12 cellular contexts compared by ENCODE assay signal in the genomic region with DNA sequence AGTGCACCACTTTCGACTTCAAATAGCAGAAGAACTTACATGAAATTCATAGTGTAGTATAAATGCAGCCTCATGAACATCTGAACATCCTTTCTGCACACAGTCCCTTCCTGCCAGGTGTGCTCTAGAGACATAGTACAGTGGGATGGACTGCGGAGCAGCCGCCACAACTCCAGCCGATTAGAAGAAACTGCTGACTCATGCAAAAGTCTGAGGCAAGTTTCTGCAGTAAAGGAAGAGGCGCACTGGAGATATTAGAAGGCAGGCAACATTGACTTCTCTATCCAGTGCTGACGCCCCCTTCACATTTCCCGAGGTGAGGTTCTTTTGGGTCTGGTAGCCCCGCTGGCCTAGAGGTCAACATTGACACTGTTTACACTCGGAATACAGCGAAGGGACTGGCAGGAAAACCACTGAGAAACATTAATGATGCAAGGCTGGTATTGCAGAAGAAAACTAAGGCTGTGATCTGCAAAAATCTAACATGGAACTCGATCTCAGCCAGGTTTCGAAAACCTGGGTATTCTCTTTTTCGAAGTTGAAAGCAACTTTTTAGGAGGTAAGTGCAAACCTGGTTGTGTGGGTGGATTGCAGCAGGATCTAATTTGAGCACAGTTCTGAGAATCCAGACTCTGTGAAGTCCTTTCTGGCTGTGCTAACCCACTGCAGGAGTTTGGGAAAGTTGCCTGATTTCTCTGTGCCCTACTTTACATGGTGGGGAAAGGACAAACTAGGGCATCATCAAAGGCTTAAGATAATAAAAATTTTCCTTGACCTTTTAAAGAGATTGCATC.
DNase-seq lines count a peak whose midpoint lies in the region; ATAC-seq and TF ChIP-seq lines count a peak whose summit lies in the region.
"Had no signal": no experiment of that assay in that cellular context is flagged by ENCODE, and none has a peak within 500 bp of the region (broad histone marks: within the 10 kb centered on the region; RNA-seq: fewer than 3 reads in every experiment).

No MANE protein-coding gene starts in this region.

- intact Hi-C loops in activated CD4-positive, alpha-beta memory T cell treated with anti-CD3 and anti-CD28 coated beads for 36 hours (cut with micrococcal nuclease), result no loop called here

- no peak for TF ChIP-seq CTCF in type B pancreatic cell (conservative IDR thresholded peaks at IDR 0.05)

- POLR2A ChIA-PET in activated CD4-positive, alpha-beta memory T cell treated with anti-CD3 and anti-CD28 coated beads for 36 hours (lab: Charles Lee), result no interaction called here

- peak overlapping the region; percentile 79 for H3K27ac Mint-ChIP-seq in activated CD4-positive, alpha-beta memory T cell treated with anti-CD3 and anti-CD28 coated beads for 36 hours
- H3K27ac Mint-ChIP-seq in type B pancreatic cell, result peak overlapping the region; percentile 35
- H3K27ac Mint-ChIP-seq: stimulated activated naive B cell treated with anti-CD40 and anti-IgM and Interleukin-4, amounts not matched to agents 10 μg/mL and 1 μg/mL and 100 μg/mL, for 72 hours had no signal

- peak overlapping the region; percentile 44 for H3K4me3 Mint-ChIP-seq in activated CD4-positive, alpha-beta memory T cell treated with anti-CD3 and anti-CD28 coated beads for 36 hours
- H3K4me3 Mint-ChIP-seq in type B pancreatic cell, result no peak overlapping the region

- H3K36me3 Mint-ChIP-seq in activated CD4-positive, alpha-beta memory T cell treated with anti-CD3 and anti-CD28 coated beads for 36 hours, result no peaks in the 10 kb centered on the region
- H3K36me3 Mint-ChIP-seq in type B pancreatic cell, result no peaks in the 10 kb centered on the region

- peak; percentile 30 for DNase-seq in stimulated activated CD4-positive, alpha-beta T cell treated with anti-CD3 and anti-CD28 coated beads, Interleukin-15, amount 100 ng/mL, for 24 hours
- DNase-seq in stimulated activated CD4-positive, alpha-beta T cell treated with anti-CD3 and anti-CD28 coated beads, Interleukin-1b, Interleukin-23, amount 100 ng/mL, for 48 hours, result no peak
- DNase-seq in activated CD4-positive, alpha-beta memory T cell treated with anti-CD3 and anti-CD28 coated beads for 36 hours, result peak; percentile 23
- DNase-seq in left lobe of liver (ENCODE audit: low spot score) (no peak), type B pancreatic cell (ENCODE audit: extremely low spot score, unreplicated experiment) (no peak), NCI-H187 (lab: John Stamatoyannopoulos, UW) (no peak), NCI-H2081 (lab: John Stamatoyannopoulos, UW) (no peak)
- DNase-seq: H7; islet precursor cell; stimulated activated naive B cell treated with anti-CD40 and anti-IgM and Interleukin-4, amounts not matched to agents 10 μg/mL and 1 μg/mL and 100 μg/mL, for 72 hours; SW 1271 had no signal

- peak; percentile 64 for ATAC-seq in left lobe of liver
- no peak for ATAC-seq in HG02973 (IDR thresholded peaks at IDR 0.05; ENCODE audit: unreplicated experiment)

- no peaks in the 10 kb centered on the region for H3K9me3 Mint-ChIP-seq in activated CD4-positive, alpha-beta memory T cell treated with anti-CD3 and anti-CD28 coated beads for 36 hours
- no peaks in the 10 kb centered on the region for H3K9me3 Mint-ChIP-seq in type B pancreatic cell

- CTCF ChIA-PET in activated CD4-positive, alpha-beta memory T cell treated with anti-CD3 and anti-CD28 coated beads for 36 hours (lab: Charles Lee), result interaction anchor here (0.8 kb wide), 1 partner anchor 52 kb away, joined by 3 read pairs; no protein-coding TSS in a partner anchor

- no peaks in the 10 kb centered on the region for H3K27me3 Mint-ChIP-seq in activated CD4-positive, alpha-beta memory T cell treated with anti-CD3 and anti-CD28 coated beads for 36 hours
- no peaks in the 10 kb centered on the region for H3K27me3 Mint-ChIP-seq in type B pancreatic cell

- peaks cover 25% of the 10 kb centered on the region for H3K4me1 Mint-ChIP-seq in activated CD4-positive, alpha-beta memory T cell treated with anti-CD3 and anti-CD28 coated beads for 36 hours (ENCODE audit: low read depth)
- peaks cover 22% of the 10 kb centered on the region for H3K4me1 Mint-ChIP-seq in type B pancreatic cell (ENCODE audit: unreplicated experiment)

Comparison
In these comparisons a context has a peak if more than half of its experiments do, and no peak if none do; other contexts are left out.
1. DNase-seq: peak in stimulated activated CD4-positive, alpha-beta T cell treated with anti-CD3 and anti-CD28 coated beads, Interleukin-15, amount 100 ng/mL, for 24 hours (single experiment) and activated CD4-positive, alpha-beta memory T cell treated with anti-CD3 and anti-CD28 coated beads for 36 hours (single experiment); none in stimulated activated CD4-positive, alpha-beta T cell treated with anti-CD3 and anti-CD28 coated beads, Interleukin-1b, Interleukin-23, amount 100 ng/mL, for 48 hours (single experiment), left lobe of liver (single experiment), type B pancreatic cell (single experiment), NCI-H187 (0 of 2) and NCI-H2081 (0 of 2).